Comparison of ENCODE assay signal across 8 cellular contexts in the genomic region with DNA sequence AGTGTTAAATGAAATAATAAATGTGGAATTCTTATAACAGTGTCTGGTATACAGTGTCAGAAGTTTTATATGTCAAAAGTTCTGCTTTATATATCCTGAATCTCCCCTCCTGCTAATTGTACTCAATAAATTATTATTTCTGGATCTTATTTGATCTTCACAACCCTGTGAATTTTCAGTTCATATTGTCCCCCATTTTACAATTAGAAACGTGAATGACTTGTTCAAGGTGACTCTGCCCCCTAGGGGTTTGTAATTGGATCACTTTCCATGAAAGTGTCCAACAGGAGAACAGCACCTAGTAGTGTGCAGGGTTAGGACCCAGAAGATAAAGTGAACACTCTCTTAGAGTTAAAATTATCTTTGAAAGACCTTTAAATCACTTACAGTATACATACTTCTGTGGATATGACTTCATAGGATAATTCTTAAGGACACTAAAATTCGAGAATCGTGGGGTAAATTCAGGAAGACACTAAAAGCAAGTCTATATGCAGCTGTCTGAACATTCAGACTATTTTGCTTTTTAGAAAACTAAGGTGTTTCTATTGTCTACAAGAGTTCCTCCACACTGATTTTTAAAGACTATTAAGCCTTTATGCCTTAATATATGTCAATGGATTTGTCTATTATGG. TPM values are rescaled to one million over a fixed set of nuclear protein-coding genes. Genes with fewer than 3 reads are reported as not detected.
A peak's percentile ranks its signal among the peaks of the same experiment; 100 is the strongest.
DNase-seq lines count a peak whose midpoint lies in the region; ATAC-seq and TF ChIP-seq lines count a peak whose summit lies in the region.

No MANE protein-coding gene starts in this region.

- no peaks in the 10 kb centered on the region for H3K36me3 ChIP-seq in breast epithelium
- no peaks in the 10 kb centered on the region for H3K36me3 ChIP-seq in prostate gland

- intact Hi-C loops in breast epithelium (cut with DNase I; ENCODE audit: low total_unique reads) (loop anchor here (5.0 kb wide), 1 partner anchor 225 kb away; no protein-coding TSS in a partner anchor), prostate gland (cut with DNase I) (no loop called here)

- H3K4me1 ChIP-seq in breast epithelium, result no peaks in the 10 kb centered on the region
- no peaks in the 10 kb centered on the region for H3K4me1 ChIP-seq in prostate gland (replicated peaks)

- H3K4me3 ChIP-seq in breast epithelium (no peak overlapping the region), prostate gland (no peak overlapping the region)

- 65% methylated on average over 3 of the region's 3 CpGs for WGBS in prostate gland

- no peaks in the 10 kb centered on the region for H3K27me3 ChIP-seq in breast epithelium
- H3K27me3 ChIP-seq in prostate gland (replicated peaks; ENCODE audit: insufficient read depth), result no peaks in the 10 kb centered on the region

- DNase-seq in NCI-H345 (lab: John Stamatoyannopoulos, UW) (peak; percentile 1), NCI-H345 treated with DMSO at 0.1 percent for 48 hours (lab: John Stamatoyannopoulos, UW; ENCODE audit: unreplicated experiment) (no peak), NCI-H1105 (lab: John Stamatoyannopoulos, UW) (peak; percentile 50), breast epithelium (ENCODE audit: low spot score in 2 of 2) (no peak), prostate gland (ENCODE audit: low spot score) (no peak), mucosa of gallbladder (ENCODE audit: low spot score) (no peak), NK-92 (lab: John Stamatoyannopoulos, UW; ENCODE audit: unreplicated experiment) (no peak)

- no peaks in the 10 kb centered on the region for H3K9me3 ChIP-seq in breast epithelium
- H3K9me3 ChIP-seq in prostate gland, result no peaks in the 10 kb centered on the region

- H3K27ac ChIP-seq in breast epithelium, result no peak overlapping the region
- no peak overlapping the region for H3K27ac ChIP-seq in prostate gland

- no peak for ATAC-seq in HG03342 (IDR thresholded peaks at IDR 0.05; ENCODE audit: unreplicated experiment)

- TF ChIP-seq POLR2A in breast epithelium (IDR thresholded peaks at IDR 0.05) (no peak), prostate gland (IDR thresholded peaks at IDR 0.05) (no peak)

- peak in 2 of 3 donors; percentile 20 to 27 for TF ChIP-seq CTCF in breast epithelium (IDR thresholded peaks at IDR 0.05)
- TF ChIP-seq CTCF in prostate gland (IDR thresholded peaks at IDR 0.05), result peak in 3 of 4 experiments; percentile 29 to 33 (median 32)

RNA-seq across cellular contexts. Expression of a gene that starts 4.5 kb away (rescaled TPM):
- total RNA-seq in breast epithelium (100 to 1,000 TPM in 1 of 3 donors, 10 to 100 TPM in 2; 41.9 to 238 (median 47.2) TPM), prostate gland (10 to 100 TPM; 14.2 to 27.0 TPM), mucosa of gallbladder (48.3 TPM)

Comparison
In these comparisons a context has a peak if more than half of its experiments do, and no peak if none do; other contexts are left out.
1. DNase-seq: peak in NCI-H345 (single experiment) and NCI-H1105 (single experiment); none in NCI-H345 treated with DMSO at 0.1 percent for 48 hours (single experiment), breast epithelium (0 of 2), prostate gland (single experiment), mucosa of gallbladder (single experiment) and NK-92 (single experiment).